Comparison of ENCODE assay signal across 1 cellular context in the genomic region with DNA sequence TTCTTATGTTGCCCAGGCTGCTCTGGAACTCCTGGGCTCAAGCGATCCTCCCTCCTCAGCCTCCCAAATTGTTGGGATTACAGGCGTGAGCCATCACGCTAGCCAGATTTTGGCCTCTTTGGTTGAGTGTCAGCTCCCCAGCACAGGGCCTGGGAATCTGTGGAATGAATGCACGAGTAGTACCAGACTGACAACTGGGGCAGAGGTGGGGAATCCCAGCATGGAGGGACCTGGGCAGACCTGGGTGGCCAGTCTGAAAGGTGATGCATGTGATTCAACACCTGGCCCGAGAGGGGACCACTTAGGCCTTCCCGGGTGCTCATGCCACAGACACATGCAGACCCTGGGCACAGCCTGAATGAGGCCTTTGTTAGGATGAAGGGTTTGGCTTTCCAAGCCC.
TF ChIP-seq lines count a peak whose summit lies in the region.

No MANE protein-coding gene starts in this region.

TF ChIP-seq in IMR-90, 13 proteins besides CTCF, POLR2A, EP300 and RAD21:
- TF ChIP-seq RCOR1 (IDR thresholded peaks at IDR 0.05; ENCODE audit: insufficient replicate concordance, low read length) = no peak
- TF ChIP-seq RFX5 (IDR thresholded peaks at IDR 0.05; ENCODE audit: low read depth, low read length) = no peak
- no peak for TF ChIP-seq NFE2L2 (IDR thresholded peaks at IDR 0.05; ENCODE audit: low read depth, low read length)
- TF ChIP-seq MAFK (IDR thresholded peaks at IDR 0.05; ENCODE audit: low read depth, low read length) = no peak
- TF ChIP-seq, protein P1, sequence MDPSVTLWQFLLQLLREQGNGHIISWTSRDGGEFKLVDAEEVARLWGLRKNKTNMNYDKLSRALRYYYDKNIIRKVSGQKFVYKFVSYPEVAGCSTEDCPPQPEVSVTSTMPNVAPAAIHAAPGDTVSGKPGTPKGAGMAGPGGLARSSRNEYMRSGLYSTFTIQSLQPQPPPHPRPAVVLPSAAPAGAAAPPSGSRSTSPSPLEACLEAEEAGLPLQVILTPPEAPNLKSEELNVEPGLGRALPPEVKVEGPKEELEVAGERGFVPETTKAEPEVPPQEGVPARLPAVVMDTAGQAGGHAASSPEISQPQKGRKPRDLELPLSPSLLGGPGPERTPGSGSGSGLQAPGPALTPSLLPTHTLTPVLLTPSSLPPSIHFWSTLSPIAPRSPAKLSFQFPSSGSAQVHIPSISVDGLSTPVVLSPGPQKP (IDR thresholded peaks at IDR 0.05; ENCODE audit: borderline replicate concordance, low read depth, low read length) = no peak
- no peak for TF ChIP-seq SMC3 (IDR thresholded peaks at IDR 0.05; ENCODE audit: low read depth, low read length)
- TF ChIP-seq MXI1 (IDR thresholded peaks at IDR 0.05; ENCODE audit: borderline replicate concordance, low read depth, low read length) = no peak
- TF ChIP-seq BHLHE40 (IDR thresholded peaks at IDR 0.05; ENCODE audit: low read depth, low read length) = no peak
- TF ChIP-seq, protein P2, sequence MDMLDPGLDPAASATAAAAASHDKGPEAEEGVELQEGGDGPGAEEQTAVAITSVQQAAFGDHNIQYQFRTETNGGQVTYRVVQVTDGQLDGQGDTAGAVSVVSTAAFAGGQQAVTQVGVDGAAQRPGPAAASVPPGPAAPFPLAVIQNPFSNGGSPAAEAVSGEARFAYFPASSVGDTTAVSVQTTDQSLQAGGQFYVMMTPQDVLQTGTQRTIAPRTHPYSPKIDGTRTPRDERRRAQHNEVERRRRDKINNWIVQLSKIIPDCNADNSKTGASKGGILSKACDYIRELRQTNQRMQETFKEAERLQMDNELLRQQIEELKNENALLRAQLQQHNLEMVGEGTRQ (IDR thresholded peaks at IDR 0.05; ENCODE audit: low read depth, low read length) = no peak
- no peak for TF ChIP-seq MAZ (IDR thresholded peaks at IDR 0.05; ENCODE audit: borderline replicate concordance, low read depth, low read length)
- TF ChIP-seq CEBPB (IDR thresholded peaks at IDR 0.05; ENCODE audit: low read depth, low read length) = no peak
- no peak for TF ChIP-seq CHD1 (IDR thresholded peaks at IDR 0.05; ENCODE audit: low read depth, low read length)
- no peak for TF ChIP-seq FOS (IDR thresholded peaks at IDR 0.05; ENCODE audit: low read depth, low read length)
